1 cellular context compared by ENCODE assay signal in the genomic region with DNA sequence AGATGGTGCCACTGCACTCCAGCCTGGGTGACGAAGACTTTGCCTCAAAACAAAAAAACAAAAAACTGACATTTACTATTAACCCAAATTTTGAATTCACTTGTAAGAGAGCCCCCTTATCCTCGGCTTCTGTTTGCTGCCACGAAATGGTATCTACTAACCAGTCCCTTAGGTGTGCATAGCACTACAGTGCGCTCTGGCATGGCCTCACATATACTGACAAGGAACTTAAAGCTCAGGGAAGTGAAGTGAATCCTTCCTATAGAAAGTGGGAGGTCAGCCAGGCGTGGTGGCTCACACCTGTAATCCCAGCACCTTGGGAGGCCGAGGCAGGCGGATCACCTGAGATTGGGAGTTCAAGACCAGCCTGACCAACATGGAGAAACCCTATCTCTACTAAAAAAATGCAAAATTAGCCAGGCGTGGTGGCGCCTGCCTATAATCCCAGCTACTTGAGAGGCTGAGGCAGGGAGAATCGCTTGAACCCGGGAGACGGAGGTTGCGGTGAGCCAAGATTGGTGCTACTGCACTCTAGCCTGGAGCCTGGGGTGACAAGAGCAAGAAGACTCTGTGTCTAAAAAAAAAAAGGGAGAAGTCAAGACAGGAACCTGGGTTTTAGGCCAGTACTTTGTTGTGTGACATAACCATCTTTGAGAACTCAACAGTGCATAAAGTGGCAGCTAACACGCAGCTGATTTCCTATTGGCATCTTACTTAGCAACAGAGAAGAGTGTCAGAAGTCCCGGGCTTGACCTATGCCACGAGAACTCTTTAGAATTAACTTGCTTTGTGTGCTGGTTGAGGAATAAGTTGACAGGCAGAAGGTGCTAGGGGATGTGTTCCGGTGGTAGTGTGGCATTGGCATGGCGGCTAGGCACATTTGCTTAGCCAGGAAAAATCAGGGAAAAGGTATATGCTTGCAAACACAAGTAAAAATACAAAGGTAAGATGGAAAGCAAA.
TF ChIP-seq lines count a peak whose summit lies in the region.

No MANE protein-coding gene starts in this region.

TF ChIP-seq in HepG2, 621 proteins besides CTCF, POLR2A, EP300 and RAD21 (continued from another document):
- TF ChIP-seq, protein P1, sequence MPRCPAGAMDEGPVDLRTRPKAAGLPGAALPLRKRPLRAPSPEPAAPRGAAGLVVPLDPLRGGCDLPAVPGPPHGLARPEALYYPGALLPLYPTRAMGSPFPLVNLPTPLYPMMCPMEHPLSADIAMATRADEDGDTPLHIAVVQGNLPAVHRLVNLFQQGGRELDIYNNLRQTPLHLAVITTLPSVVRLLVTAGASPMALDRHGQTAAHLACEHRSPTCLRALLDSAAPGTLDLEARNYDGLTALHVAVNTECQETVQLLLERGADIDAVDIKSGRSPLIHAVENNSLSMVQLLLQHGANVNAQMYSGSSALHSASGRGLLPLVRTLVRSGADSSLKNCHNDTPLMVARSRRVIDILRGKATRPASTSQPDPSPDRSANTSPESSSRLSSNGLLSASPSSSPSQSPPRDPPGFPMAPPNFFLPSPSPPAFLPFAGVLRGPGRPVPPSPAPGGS (CRISPR knock-in tag; IDR thresholded peaks at IDR 0.05), result peak; percentile 28; the same call in 1 of the 2 replicates
- TF ChIP-seq ZNF7 (CRISPR knock-in tag; IDR thresholded peaks at IDR 0.05), result no peak
- TF ChIP-seq MZF1 (CRISPR knock-in tag; IDR thresholded peaks at IDR 0.05; ENCODE audit: borderline replicate concordance), result no peak
- TF ChIP-seq ZNF501 (CRISPR knock-in tag; IDR thresholded peaks at IDR 0.05), result 0 out of 2 replicates have a peak, but pooled peaks have one; percentile 18
- TF ChIP-seq ZNF782 (CRISPR knock-in tag; IDR thresholded peaks at IDR 0.05; ENCODE audit: borderline replicate concordance), result no peak
- peak; percentile 48 for TF ChIP-seq PHF5A (CRISPR knock-in tag; IDR thresholded peaks at IDR 0.05; ENCODE audit: low read depth, unreplicated experiment)
- 0 out of 2 replicates have a peak, but pooled peaks have one; percentile 38 for TF ChIP-seq ZFP37 (CRISPR knock-in tag; IDR thresholded peaks at IDR 0.05; ENCODE audit: borderline replicate concordance)
